14 cellular contexts compared by ENCODE assay signal in the genomic region with DNA sequence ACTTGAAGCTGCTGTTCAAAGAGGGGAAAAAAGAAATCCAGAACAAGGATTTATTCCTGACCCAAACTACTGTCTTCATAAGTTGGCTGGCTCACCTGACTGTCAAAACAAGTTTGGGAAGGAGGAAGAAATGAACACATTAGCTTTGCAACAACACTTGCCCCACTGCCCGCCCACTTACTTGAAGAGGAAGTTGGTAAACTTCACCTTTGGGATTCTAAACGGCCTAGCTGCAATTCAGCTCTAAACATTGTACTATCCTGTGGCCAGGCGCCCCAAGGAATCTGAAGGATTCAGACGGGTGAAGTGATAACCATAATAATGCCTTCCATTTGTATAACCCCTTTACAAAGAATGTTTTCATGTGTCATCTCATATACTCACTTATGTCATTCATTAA.
DNase-seq lines count a peak whose midpoint lies in the region; ATAC-seq and TF ChIP-seq lines count a peak whose summit lies in the region.
"Had no signal": no experiment of that assay in that cellular context is flagged by ENCODE, and none has a peak within 500 bp of the region (broad histone marks: within the 10 kb centered on the region; RNA-seq: fewer than 3 reads in every experiment).

No MANE protein-coding gene starts in this region.

- H3K4me1 Mint-ChIP-seq in Calu3 (ENCODE audit: low read depth, unreplicated experiment): peaks cover 25% of the 10 kb centered on the region

- H3K79me1 ChIP-seq in IMR-90 (ENCODE audit: low read depth in 1 of 2, low read length in 2 of 2) (no peaks in the 10 kb centered on the region), mesendoderm (ENCODE audit: low read length) (no peaks in the 10 kb centered on the region)

- DNase-seq in Calu3 (peak; percentile 23), IMR-90 (no peak), hepatic stellate cell (ENCODE audit: low spot score) (no peak), mesendoderm (no peak)
- DNase-seq: activated CD8-positive, alpha-beta memory T cell treated with anti-CD3 and anti-CD28 coated beads for 24 hours; NCI-H226; Peyer's patch; stimulated activated CD4-positive, alpha-beta T cell treated with anti-CD3 and anti-CD28 coated beads, Interleukin-4, amount 100 ng/mL, for 24 hours; stimulated activated naive CD8-positive, alpha-beta T cell treated with anti-CD3 and anti-CD28 coated beads, Interleukin-15, Interleukin-2, amounts not matched to agents 100 U/mL and 50 U/mL, for 24 hours had no signal

- dilution Hi-C loops in IMR-90 (cut with HindIII; ENCODE audit: low sequenced_read_pairs, unreplicated experiment): no loop called here

- in situ Hi-C loops in IMR-90 (cut with MboI; ENCODE audit: low sequenced_read_pairs): no loop called here

- H2BK5ac ChIP-seq in IMR-90 (ENCODE audit: low read depth, low read length, poor library complexity, severe bottlenecking) (no peak overlapping the region), mesendoderm (ENCODE audit: low read length) (no peak overlapping the region)

- H3K9me3 Mint-ChIP-seq in Calu3 (ENCODE audit: low read depth, unreplicated experiment): no peaks in the 10 kb centered on the region
- H3K9me3 Mint-ChIP-seq: activated naive CD4-positive, alpha-beta T cell treated with anti-CD3 and anti-CD28 coated beads, Interleukin-2, amount 50 U/mL, for 72 hours had no signal

- no peaks in the 10 kb centered on the region for H4K20me1 ChIP-seq in IMR-90 (ENCODE audit: insufficient read depth, low read length)

- H3K9me3 ChIP-seq in IMR-90 (ENCODE audit: control insufficient read depth, insufficient read depth, low read length) (no peaks in the 10 kb centered on the region), neutrophil (no peaks in the 10 kb centered on the region)
- H3K9me3 ChIP-seq: Peyer's patch had no signal

- H3K27ac ChIP-seq in IMR-90 (ENCODE audit: insufficient read depth, low read length) (no peak overlapping the region), neutrophil (peak overlapping the region; percentile 97), mesendoderm (ENCODE audit: low read depth, low read length) (no peak overlapping the region)
- H3K27ac ChIP-seq: C4-2B had no signal

- no peak overlapping the region for H3K4me3 Mint-ChIP-seq in Calu3 (ENCODE audit: low read depth, unreplicated experiment)

- H2BK120ac ChIP-seq in IMR-90 (ENCODE audit: low read depth, low read length) (peak overlapping the region; percentile 18), mesendoderm (ENCODE audit: low read depth, low read length) (no peak overlapping the region)

- H3K4ac ChIP-seq in IMR-90 (ENCODE audit: low read depth, low read length) (no peak overlapping the region), mesendoderm (ENCODE audit: low read depth, low read length) (no peak overlapping the region)

- H3K36me3 ChIP-seq in IMR-90 (ENCODE audit: control insufficient read depth, insufficient read depth, low read length) (no peaks in the 10 kb centered on the region), neutrophil (no peaks in the 10 kb centered on the region), mesendoderm (ENCODE audit: control insufficient read depth, insufficient read depth, low read length) (no peaks in the 10 kb centered on the region)
- H3K36me3 ChIP-seq: Peyer's patch had no signal

- no peaks in the 10 kb centered on the region for H3K27me3 Mint-ChIP-seq in Calu3 (ENCODE audit: unreplicated experiment)

- 0 out of 2 replicates have a peak overlapping the region, but pooled peaks have one; percentile 21 for H2BK20ac ChIP-seq in IMR-90 (ENCODE audit: low read depth, low read length)

- no TSS peak for BruUV-seq in Calu3 (replicated peaks; lab: Mats Ljungman, UMichigan)
- BruUV-seq in IMR-90 (replicated peaks; lab: Mats Ljungman, UMichigan): no TSS peak

- H3K9ac ChIP-seq in IMR-90 (ENCODE audit: low read depth, low read length) (no peak overlapping the region), mesendoderm (ENCODE audit: low read length) (no peak overlapping the region)

- H3K4me3 ChIP-seq in IMR-90 (ENCODE audit: insufficient read depth, low read depth, low read length) (no peak overlapping the region), neutrophil (ENCODE audit: low read depth in 1 of 2, low read length in 1 of 2) (peak overlapping the region; percentile 28 to 52), mesendoderm (ENCODE audit: low read length) (no peak overlapping the region)
- H3K4me3 ChIP-seq: Peyer's patch had no signal

- TF ChIP-seq POLR2A in IMR-90 (IDR thresholded peaks at IDR 0.05; ENCODE audit: low read depth, low read length): no peak

- 0 out of 2 replicates have a peak, but pooled peaks cover 3% of the 10 kb centered on the region for H3K9me1 ChIP-seq in IMR-90 (ENCODE audit: insufficient read depth, low read length)

- no peak for ATAC-seq in IMR-90 (ENCODE audit: low read depth)
- ATAC-seq in esophagus mucosa: peak; percentile 53
- no peak for ATAC-seq in GM21576 (IDR thresholded peaks at IDR 0.05; ENCODE audit: unreplicated experiment)
- ATAC-seq: activated naive CD4-positive, alpha-beta T cell treated with anti-CD3 and anti-CD28 coated beads, Interleukin-2, amount 50 U/mL, for 72 hours; stimulated activated naive CD8-positive, alpha-beta T cell treated with anti-CD3 and anti-CD28 coated beads, Interleukin-15, Interleukin-2, amounts not matched to agents 100 U/mL and 50 U/mL, for 24 hours had no signal

- H3K27ac Mint-ChIP-seq in Calu3 (ENCODE audit: unreplicated experiment): no peak overlapping the region
- H3K27ac Mint-ChIP-seq: activated naive CD4-positive, alpha-beta T cell treated with anti-CD3 and anti-CD28 coated beads, Interleukin-2, amount 50 U/mL, for 72 hours had no signal

- H3K27me3 ChIP-seq in IMR-90 (ENCODE audit: control insufficient read depth, insufficient read depth, low read length): no peaks in the 10 kb centered on the region
- no peaks in the 10 kb centered on the region for H3K27me3 ChIP-seq in neutrophil
- H3K27me3 ChIP-seq in mesendoderm (ENCODE audit: insufficient read depth, low read length, poor library complexity): no peaks in the 10 kb centered on the region
- H3K27me3 ChIP-seq: Peyer's patch had no signal

- intact Hi-C loops in Calu3 (cut with micrococcal nuclease; ENCODE audit: unreplicated experiment): no loop called here
- intact Hi-C loops in IMR-90 (cut with micrococcal nuclease): no loop called here

- no peak overlapping the region for H3K23ac ChIP-seq in IMR-90 (ENCODE audit: low read depth, low read length)
- no peak overlapping the region for H3K23ac ChIP-seq in mesendoderm (ENCODE audit: low read length)

- WGBS in IMR-90 (ENCODE audit: extremely low coverage in 2 of 2, insufficient read length in 1 of 2), 2 experiments: no CpG with 5 or more reads among the region's 4 CpGs
- WGBS in mesendoderm (ENCODE audit: extremely low coverage, insufficient coverage, low lambda C conversion rate): no CpG with 5 or more reads among the region's 4 CpGs

- H3K18ac ChIP-seq in IMR-90 (ENCODE audit: low read depth, low read length) (no peak overlapping the region), mesendoderm (ENCODE audit: low read length) (no peak overlapping the region)

- peaks cover 5% of the 10 kb centered on the region for H3K4me1 ChIP-seq in IMR-90 (ENCODE audit: control insufficient read depth, insufficient read depth, low read length)
- peaks cover 84 to 96% of the 10 kb centered on the region in 2 experiments for H3K4me1 ChIP-seq in neutrophil (ENCODE audit: control insufficient read depth in 1 of 2, insufficient read depth in 1 of 2, low read depth in 1 of 2, low read length in 1 of 2)
- no peaks in the 10 kb centered on the region for H3K4me1 ChIP-seq in mesendoderm (ENCODE audit: control insufficient read depth, low read depth, low read length)

- no peak overlapping the region for H3K14ac ChIP-seq in IMR-90 (replicated peaks; ENCODE audit: low read depth, low read length)

- H3K56ac ChIP-seq in IMR-90 (ENCODE audit: extremely low read depth, insufficient read depth, low read length) (no peak overlapping the region), mesendoderm (ENCODE audit: low read length) (no peak overlapping the region)

- POLR2A ChIA-PET in IMR-90 (lab: Charles Lee; ENCODE audit: unreplicated experiment): no interaction called here

- H3K4me2 ChIP-seq in IMR-90 (ENCODE audit: low read depth, low read length) (no peak overlapping the region), mesendoderm (ENCODE audit: low read length) (no peak overlapping the region)

- TF ChIP-seq CTCF in Calu3 (IDR thresholded peaks at IDR 0.05; ENCODE audit: unreplicated experiment) (no peak), IMR-90 (conservative IDR thresholded peaks at IDR 0.05; ENCODE audit: low read depth, low read length) (no peak), neutrophil (IDR thresholded peaks at IDR 0.05) (peak; percentile 12)

- H2AFZ ChIP-seq in IMR-90 (replicated peaks; ENCODE audit: low read length, poor library complexity): no peak overlapping the region

- H2BK15ac ChIP-seq in IMR-90 (ENCODE audit: low read depth, low read length) (no peak overlapping the region; the same call in 2 of the 3 replicates), mesendoderm (replicated peaks; ENCODE audit: low read depth) (no peak overlapping the region)

- H4K91ac ChIP-seq in IMR-90 (ENCODE audit: insufficient read depth, low read depth, low read length): no peak overlapping the region

- H4K5ac ChIP-seq in IMR-90 (ENCODE audit: low read depth, low read length) (no peak overlapping the region), mesendoderm (ENCODE audit: low read length) (no peak overlapping the region)

- H4K8ac ChIP-seq in IMR-90 (ENCODE audit: low read depth in 2 of 2, low read length in 2 of 2) (peak overlapping the region in 1 of 2 experiments; percentile 9; a peak in 1 of 4 replicates), mesendoderm (ENCODE audit: low read depth, low read length) (no peak overlapping the region)

- TF ChIP-seq RAD21 in IMR-90 (IDR thresholded peaks at IDR 0.05; ENCODE audit: low read length): no peak

- no peak overlapping the region for H2AK5ac ChIP-seq in IMR-90 (ENCODE audit: low read depth, low read length)
- no peak overlapping the region for H2AK5ac ChIP-seq in mesendoderm (ENCODE audit: low read length)

- H3K36me3 Mint-ChIP-seq in Calu3 (ENCODE audit: insufficient read depth, unreplicated experiment): no peaks in the 10 kb centered on the region
- H3K36me3 Mint-ChIP-seq: activated naive CD4-positive, alpha-beta T cell treated with anti-CD3 and anti-CD28 coated beads, Interleukin-2, amount 50 U/mL, for 72 hours had no signal

- H2AK9ac ChIP-seq in IMR-90 (replicated peaks; ENCODE audit: low read depth, low read length, poor library complexity): no peak overlapping the region

- CTCF ChIA-PET in Calu3 (lab: Charles Lee) (interaction anchor here (2.3 kb wide), 2 partner anchors 35 to 201 kb away, joined by 7 to 16 read pairs; no protein-coding TSS in a partner anchor), IMR-90 (lab: Yijun Ruan, JAX) (interaction anchor here (0.6 to 1.9 kb wide), 3 partner anchors 75 to 201 kb away, joined by 3 to 6 read pairs (median 4); no protein-coding TSS in a partner anchor)

- H3K79me2 ChIP-seq in mesendoderm (ENCODE audit: control insufficient read depth, insufficient read depth, low read length): no peaks in the 10 kb centered on the region

Comparison
In these comparisons a context has a peak if more than half of its experiments do, and no peak if none do; other contexts are left out.
1. H3K4me3 ChIP-seq: peak in neutrophil (2 of 2); none in IMR-90 (single experiment) and mesendoderm (single experiment).